Comparison of ENCODE assay signal across 25 cellular contexts in genomic region chr10:1375805-1376170, GRCh38.
DNase-seq lines count a peak whose midpoint lies in the region; ATAC-seq and TF ChIP-seq lines count a peak whose summit lies in the region.
"Had no signal": no experiment of that assay in that cellular context is flagged by ENCODE, and none has a peak within 500 bp of the region (broad histone marks: within the 10 kb centered on the region; RNA-seq: fewer than 3 reads in every experiment).

No MANE protein-coding gene starts in this region.

- ATAC-seq in HG03025 (IDR thresholded peaks at IDR 0.05; ENCODE audit: low FRiP score, unreplicated experiment), result no peak
- ATAC-seq: CD8-positive, alpha-beta T cell; GM23338; K562 had no signal

- H3K36me3 ChIP-seq in left ventricle myocardium inferior, result no peaks in the 10 kb centered on the region
- no peaks in the 10 kb centered on the region for H3K36me3 ChIP-seq in colonic mucosa
- no peaks in the 10 kb centered on the region for H3K36me3 ChIP-seq in uterus

- no peak for TF ChIP-seq POLR2A in uterus (IDR thresholded peaks at IDR 0.05)

- intact Hi-C loops in cardiac septum (cut with DNase I) (no loop called here), left ventricle myocardium inferior (cut with micrococcal nuclease) (no loop called here), colonic mucosa (cut with DNase I) (no loop called here), uterus (cut with DNase I; ENCODE audit: low total_unique reads) (no loop called here)

- H3K4me1 ChIP-seq in left ventricle myocardium inferior (no peaks in the 10 kb centered on the region), colonic mucosa (no peaks in the 10 kb centered on the region), uterus (no peaks in the 10 kb centered on the region)

- no peak overlapping the region for H3K9ac ChIP-seq in colonic mucosa (ENCODE audit: low read depth in 2 of 2, low read length in 2 of 2)
- H3K9ac ChIP-seq: SK-N-SH had no signal

- H3K4me3 ChIP-seq in left ventricle myocardium inferior (no peak overlapping the region), colonic mucosa (no peak overlapping the region), uterus (no peak overlapping the region)
- H3K4me3 ChIP-seq: GM23338, K562 had no signal

- no peaks in the 10 kb centered on the region for H3K9me3 ChIP-seq in left ventricle myocardium inferior (replicated peaks)
- H3K9me3 ChIP-seq in colonic mucosa, result no peaks in the 10 kb centered on the region
- no peaks in the 10 kb centered on the region for H3K9me3 ChIP-seq in uterus
- H3K9me3 ChIP-seq: SK-N-SH had no signal

- DNase-seq in cardiac septum (ENCODE audit: low spot score) (peak; percentile 14), left ventricle myocardium inferior (no peak), colonic mucosa (peak; percentile 9), mesenteric fat pad (ENCODE audit: low spot score) (peak; percentile 49), uterus (no peak)
- no peak for DNase-seq in activated CD4-positive, CD25-positive, alpha-beta regulatory T cell treated with anti-CD3 and anti-CD28 coated beads, Interleukin-2, amount 50 U/mL, for 72 hours
- DNase-seq in activated effector memory CD4-positive, alpha-beta T cell treated with anti-CD3 and anti-CD28 coated beads, Interleukin-2, amount 50 U/mL, for 16 hours, result no peak
- DNase-seq: AML-193; C1 segment of cervical spinal cord; DMS153; MM.1S; NCI-H1092; NCI-H146; NCI-H2029 treated with DMSO at 0.1 percent for 48 hours; NCI-H2171; NCI-H345; NCI-H524; NCI-H774; NK-92 treated with Interleukin-12 subunit alpha and Interleukin-12 subunit beta, amount 100 ng/mL, for 24 hours; SIG-M5 had no signal

- H3K27me3 ChIP-seq in left ventricle myocardium inferior (ENCODE audit: low read depth) (peaks cover 80% of the 10 kb centered on the region), colonic mucosa (no peaks in the 10 kb centered on the region), uterus (no peaks in the 10 kb centered on the region)

- TF ChIP-seq CTCF in left ventricle myocardium inferior (IDR thresholded peaks at IDR 0.05; ENCODE audit: borderline replicate concordance), result no peak
- TF ChIP-seq CTCF in colonic mucosa (IDR thresholded peaks at IDR 0.05), result no peak
- TF ChIP-seq CTCF in uterus (IDR thresholded peaks at IDR 0.05), result no peak

- H3K27ac ChIP-seq in left ventricle myocardium inferior (replicated peaks) (no peak overlapping the region), colonic mucosa (no peak overlapping the region), uterus (no peak overlapping the region)

Comparison
In these comparisons a context has a peak if more than half of its experiments do, and no peak if none do; other contexts are left out.
1. DNase-seq: peak in cardiac septum (single experiment), colonic mucosa (single experiment) and mesenteric fat pad (single experiment); none in left ventricle myocardium inferior (single experiment), activated CD4-positive, CD25-positive, alpha-beta regulatory T cell treated with anti-CD3 and anti-CD28 coated beads, Interleukin-2, amount 50 U/mL, for 72 hours (single experiment), uterus (0 of 2) and activated effector memory CD4-positive, alpha-beta T cell treated with anti-CD3 and anti-CD28 coated beads, Interleukin-2, amount 50 U/mL, for 16 hours (single experiment).